In genomic region chr7:137006293-137006692, GRCh38 we compare ENCODE assay signal across 16 cellular contexts.
DNase-seq lines count a peak whose midpoint lies in the region; ATAC-seq and TF ChIP-seq lines count a peak whose summit lies in the region.
"Had no signal": no experiment of that assay in that cellular context is flagged by ENCODE, and none has a peak within 500 bp of the region (broad histone marks: within the 10 kb centered on the region; RNA-seq: fewer than 3 reads in every experiment).

No MANE protein-coding gene starts in this region.

- peak; percentile 39 for DNase-seq in H4 (ENCODE audit: low spot score)
- no peak for DNase-seq in right atrium auricular region (ENCODE audit: low spot score)
- DNase-seq in smooth muscle cell (lab: John Stamatoyannopoulos, UW; ENCODE audit: unreplicated experiment) = no peak
- DNase-seq in DMS53 treated with DMSO at 0.1 percent for 48 hours (lab: John Stamatoyannopoulos, UW; ENCODE audit: unreplicated experiment) = no peak
- no peak for DNase-seq in foreskin melanocyte
- DNase-seq: activated CD4-positive, alpha-beta T cell treated with anti-CD3 and anti-CD28 coated beads, Interleukin-2, amount 50 U/mL, for 4 hours; activated naive CD8-positive, alpha-beta T cell treated with anti-CD3 and anti-CD28 coated beads for 36 hours; activated T-cell treated with anti-CD3 and anti-CD28 coated beads, Interleukin-2, amount 50 U/mL, for 1 hour; DMS 273 treated with DMSO at 0.1 percent for 48 hours; kidney glomerular epithelial cell; NCI-H1930; NCI-H524 had no signal

- H3K9ac ChIP-seq in endocrine pancreas (ENCODE audit: control insufficient read depth, insufficient read depth, low read length) (no peak overlapping the region), smooth muscle cell (ENCODE audit: low read depth) (no peak overlapping the region)
- H3K9ac ChIP-seq: BLaER1 treated with 17β-estradiol and CSF1 and Interleukin-3, amounts not matched to agents 10 nM and 100 nM had no signal

- peak overlapping the region; percentile 79 for H3K4me3 ChIP-seq in endocrine pancreas (ENCODE audit: control insufficient read depth, insufficient read depth, low read length)
- no peak overlapping the region for H3K4me3 ChIP-seq in right atrium auricular region
- no peak overlapping the region for H3K4me3 ChIP-seq in smooth muscle cell
- H3K4me3 ChIP-seq: BLaER1 treated with 17β-estradiol and CSF1 and Interleukin-3, amounts not matched to agents 10 nM and 100 nM had no signal

- peak overlapping the region; percentile 39 for H3K4me2 ChIP-seq in smooth muscle cell
- H3K4me2 ChIP-seq: BLaER1 treated with 17β-estradiol and CSF1 and Interleukin-3, amounts not matched to agents 10 nM and 100 nM had no signal

- no peak overlapping the region for H2AFZ ChIP-seq in smooth muscle cell (ENCODE audit: low read depth)

- H3K27me3 ChIP-seq in endocrine pancreas (ENCODE audit: control insufficient read depth, insufficient read depth, low read length) = no peaks in the 10 kb centered on the region
- no peaks in the 10 kb centered on the region for H3K27me3 ChIP-seq in right atrium auricular region
- H3K27me3 ChIP-seq in smooth muscle cell (ENCODE audit: low read depth) = no peaks in the 10 kb centered on the region
- H3K27me3 ChIP-seq: BLaER1 treated with 17β-estradiol and CSF1 and Interleukin-3, amounts not matched to agents 10 nM and 100 nM had no signal

- ATAC-seq in HG02870 (IDR thresholded peaks at IDR 0.05; ENCODE audit: unreplicated experiment) (no peak), HG03354 (IDR thresholded peaks at IDR 0.05; ENCODE audit: poor library complexity, severe bottlenecking, unreplicated experiment) (no peak)

- H3K4me1 ChIP-seq in endocrine pancreas (ENCODE audit: control insufficient read depth, insufficient read depth, low read length) (peaks cover 17% of the 10 kb centered on the region), right atrium auricular region (peaks cover 0 to 22% of the 10 kb centered on the region in 2 donors), smooth muscle cell (ENCODE audit: low read depth) (peaks cover 7% of the 10 kb centered on the region)
- H3K4me1 ChIP-seq: BLaER1 treated with 17β-estradiol and CSF1 and Interleukin-3, amounts not matched to agents 10 nM and 100 nM had no signal

- no peaks in the 10 kb centered on the region for H3F3A ChIP-seq in smooth muscle cell (ENCODE audit: low read depth)

- TF ChIP-seq CTCF in right atrium auricular region (IDR thresholded peaks at IDR 0.05) (no peak), smooth muscle cell (IDR thresholded peaks at IDR 0.05; ENCODE audit: borderline replicate concordance, insufficient read depth, poor library complexity, severe bottlenecking) (no peak)

- no peaks in the 10 kb centered on the region for H4K20me1 ChIP-seq in smooth muscle cell (ENCODE audit: low read depth)
- H4K20me1 ChIP-seq: BLaER1 treated with 17β-estradiol and CSF1 and Interleukin-3, amounts not matched to agents 10 nM and 100 nM had no signal

- H3K27ac ChIP-seq in right atrium auricular region (peak overlapping the region; percentile 28 to 65), smooth muscle cell (ENCODE audit: low read depth) (peak overlapping the region; percentile 66)
- H3K27ac ChIP-seq: BLaER1 treated with 17β-estradiol and CSF1 and Interleukin-3, amounts not matched to agents 10 nM and 100 nM had no signal

- no peaks in the 10 kb centered on the region for H3K9me3 ChIP-seq in endocrine pancreas (ENCODE audit: control insufficient read depth, low read length)
- no peaks in the 10 kb centered on the region for H3K9me3 ChIP-seq in right atrium auricular region
- no peaks in the 10 kb centered on the region for H3K9me3 ChIP-seq in smooth muscle cell (replicated peaks; ENCODE audit: low read depth)
- H3K9me3 ChIP-seq: BLaER1 treated with 17β-estradiol and CSF1 and Interleukin-3, amounts not matched to agents 10 nM and 100 nM had no signal

- no peaks in the 10 kb centered on the region for H3K79me2 ChIP-seq in smooth muscle cell (ENCODE audit: low read depth)

- WGBS in smooth muscle cell (ENCODE audit: low lambda C conversion rate) = 47% methylated on average over 1 of the region's 1 CpG

- H3K36me3 ChIP-seq in endocrine pancreas (ENCODE audit: control insufficient read depth, insufficient read depth, low read length) = no peaks in the 10 kb centered on the region
- H3K36me3 ChIP-seq in right atrium auricular region = no peaks in the 10 kb centered on the region
- no peaks in the 10 kb centered on the region for H3K36me3 ChIP-seq in smooth muscle cell (ENCODE audit: low read depth)
- H3K36me3 ChIP-seq: BLaER1 treated with 17β-estradiol and CSF1 and Interleukin-3, amounts not matched to agents 10 nM and 100 nM had no signal
